1 cellular context compared by ENCODE assay signal in genomic region chr5:150245808-150246207, GRCh38.
TF ChIP-seq lines count a peak whose summit lies in the region.

No MANE protein-coding gene starts in this region.

TF ChIP-seq in K562, 482 proteins besides CTCF, POLR2A, EP300 and RAD21 (continued from another document):
- TF ChIP-seq RREB1 (CRISPR knock-in tag; IDR thresholded peaks at IDR 0.05) (0 out of 2 replicates have a peak, but pooled peaks have one; percentile 31), JUND (IDR thresholded peaks at IDR 0.05; ENCODE audit: borderline replicate concordance, low read depth, low read length) (no peak), JUND (tag; IDR thresholded peaks at IDR 0.05; ENCODE audit: borderline replicate concordance, low read depth, low read length) (no peak)
